ENCODE assay signal across 1 cellular context in the genomic region with DNA sequence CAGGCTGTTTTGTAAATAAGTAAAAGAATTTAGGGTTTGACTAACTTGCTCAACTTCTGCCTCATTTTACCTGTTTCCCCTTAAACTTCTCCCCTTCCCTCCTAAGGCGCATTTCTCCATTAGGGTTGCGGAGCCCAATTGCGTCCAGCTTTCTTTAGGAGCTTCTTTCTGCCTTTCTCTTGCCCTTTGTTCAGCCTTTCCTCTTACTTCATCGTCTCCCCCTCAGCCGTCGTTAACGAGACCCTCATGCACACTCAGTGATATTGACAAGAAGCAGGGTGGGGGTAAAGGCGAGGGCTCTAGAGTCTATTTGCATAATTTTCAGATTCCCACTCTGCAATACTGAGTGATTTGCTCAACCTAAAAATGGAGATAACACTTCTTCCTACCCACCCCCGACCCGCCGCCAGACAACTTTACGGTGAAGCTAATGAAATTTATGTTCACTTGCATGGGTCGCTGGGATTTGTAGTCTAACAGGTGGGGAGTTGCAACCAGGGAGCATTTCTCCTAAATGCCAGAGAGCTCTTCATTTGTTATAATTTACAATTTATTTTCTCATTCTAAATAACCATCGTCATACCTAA.
TF ChIP-seq lines count a peak whose summit lies in the region.

No MANE protein-coding gene starts in this region.

TF ChIP-seq in GM12878, 131 proteins besides CTCF, POLR2A, EP300 and RAD21:
- TF ChIP-seq, protein P1, sequence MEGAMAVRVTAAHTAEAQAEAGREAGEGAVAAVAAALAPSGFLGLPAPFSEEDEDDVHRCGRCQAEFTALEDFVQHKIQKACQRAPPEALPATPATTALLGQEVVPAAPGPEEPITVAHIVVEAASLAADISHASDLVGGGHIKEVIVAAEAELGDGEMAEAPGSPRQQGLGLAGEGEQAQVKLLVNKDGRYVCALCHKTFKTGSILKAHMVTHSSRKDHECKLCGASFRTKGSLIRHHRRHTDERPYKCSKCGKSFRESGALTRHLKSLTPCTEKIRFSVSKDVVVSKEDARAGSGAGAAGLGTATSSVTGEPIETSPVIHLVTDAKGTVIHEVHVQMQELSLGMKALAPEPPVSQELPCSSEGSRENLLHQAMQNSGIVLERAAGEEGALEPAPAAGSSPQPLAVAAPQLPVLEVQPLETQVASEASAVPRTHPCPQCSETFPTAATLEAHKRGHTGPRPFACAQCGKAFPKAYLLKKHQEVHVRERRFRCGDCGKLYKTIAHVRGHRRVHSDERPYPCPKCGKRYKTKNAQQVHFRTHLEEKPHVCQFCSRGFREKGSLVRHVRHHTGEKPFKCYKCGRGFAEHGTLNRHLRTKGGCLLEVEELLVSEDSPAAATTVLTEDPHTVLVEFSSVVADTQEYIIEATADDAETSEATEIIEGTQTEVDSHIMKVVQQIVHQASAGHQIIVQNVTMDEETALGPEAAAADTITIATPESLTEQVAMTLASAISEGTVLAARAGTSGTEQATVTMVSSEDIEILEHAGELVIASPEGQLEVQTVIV (IDR thresholded peaks at IDR 0.05; ENCODE audit: borderline replicate concordance, partially characterized antibody), result peak; percentile 58
- TF ChIP-seq MTA2 (IDR thresholded peaks at IDR 0.05; ENCODE audit: low read depth) (peak; percentile 12; the same call in 1 of the 2 replicates), HCFC1 (IDR thresholded peaks at IDR 0.05; ENCODE audit: low read length) (peak; percentile 61), SIX5 (IDR thresholded peaks at IDR 0.05; ENCODE audit: low read depth, low read length, severe bottlenecking) (peak; percentile 50), FOS (IDR thresholded peaks at IDR 0.05; ENCODE audit: borderline replicate concordance, extremely low read depth, insufficient read length) (no peak)
- TF ChIP-seq, protein P2, sequence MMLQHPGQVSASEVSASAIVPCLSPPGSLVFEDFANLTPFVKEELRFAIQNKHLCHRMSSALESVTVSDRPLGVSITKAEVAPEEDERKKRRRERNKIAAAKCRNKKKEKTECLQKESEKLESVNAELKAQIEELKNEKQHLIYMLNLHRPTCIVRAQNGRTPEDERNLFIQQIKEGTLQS (IDR thresholded peaks at IDR 0.05; ENCODE audit: borderline replicate concordance, extremely low read depth, low read depth, low read length), result peak; percentile 5; the same call in 1 of the 2 replicates
